ENCODE assay signal across 1 cellular context in genomic region chr20:50929299-50930138, GRCh38.
TF ChIP-seq lines count a peak whose summit lies in the region.

No MANE protein-coding gene starts in this region.

TF ChIP-seq in HepG2, 621 proteins besides CTCF, POLR2A, EP300 and RAD21 (continued from another document):
- TF ChIP-seq THAP7 (CRISPR knock-in tag; IDR thresholded peaks at IDR 0.05) (peak; percentile 86; the same call in 1 of the 2 replicates), ZNF333 (CRISPR knock-in tag; IDR thresholded peaks at IDR 0.05; ENCODE audit: borderline replicate concordance) (peak; percentile 82; the same call in 1 of the 2 replicates), KLF15 (CRISPR knock-in tag; IDR thresholded peaks at IDR 0.05; ENCODE audit: borderline replicate concordance) (no peak), ZNF619 (CRISPR knock-in tag; IDR thresholded peaks at IDR 0.05) (0 out of 2 replicates have a peak, but pooled peaks have one; percentile 85), ZNF281 (CRISPR knock-in tag; IDR thresholded peaks at IDR 0.05; ENCODE audit: borderline replicate concordance) (peak; percentile 100), NR3C1 (CRISPR knock-in tag; IDR thresholded peaks at IDR 0.05) (no peak)
